8 cellular contexts compared by ENCODE assay signal in the genomic region with DNA sequence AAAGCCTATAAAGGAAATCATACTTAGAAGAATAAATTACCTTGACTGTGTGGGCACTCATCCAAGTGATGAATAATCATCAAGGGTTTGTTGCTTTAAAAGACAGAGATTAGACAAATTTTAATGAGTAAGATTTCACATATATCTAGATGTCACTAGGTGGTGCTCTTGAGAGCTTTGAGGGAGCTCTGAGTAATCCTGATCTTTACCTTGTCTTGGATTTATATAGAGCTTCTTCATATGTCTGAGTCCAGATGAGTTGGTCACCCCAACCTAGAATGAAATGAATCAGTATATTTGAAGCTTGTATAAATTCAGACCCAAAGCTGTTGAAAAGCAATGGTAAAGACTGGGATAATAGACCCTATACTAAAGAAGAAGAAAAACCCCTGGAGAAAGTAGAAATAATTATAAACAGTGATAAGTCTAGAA. TPM values are rescaled to one million over a fixed set of nuclear protein-coding genes. Genes with fewer than 3 reads are reported as not detected.
A peak's percentile ranks its signal among the peaks of the same experiment; 100 is the strongest.
DNase-seq lines count a peak whose midpoint lies in the region; ATAC-seq and TF ChIP-seq lines count a peak whose summit lies in the region.

No MANE protein-coding gene starts in this region.

- TF ChIP-seq CTCF in DND-41 (IDR thresholded peaks at IDR 0.05; ENCODE audit: borderline replicate concordance, extremely low read depth, low read length, poor library complexity, severe bottlenecking) (peak; percentile 62), fibroblast of villous mesenchyme (IDR thresholded peaks at IDR 0.05; ENCODE audit: insufficient read depth, low read depth, low read length) (peak; percentile 62), retinal pigment epithelial cell (conservative IDR thresholded peaks at IDR 0.05; ENCODE audit: low read depth, low read length) (peak; percentile 58)

- DNase-seq in DND-41 (no peak), NCI-H1092 (lab: John Stamatoyannopoulos, UW) (peak; percentile 21), SKM-1 (lab: John Stamatoyannopoulos, UW; ENCODE audit: unreplicated experiment) (peak; percentile 56), fibroblast of villous mesenchyme (ENCODE audit: low read depth) (peak; percentile 68), retinal pigment epithelial cell (ENCODE audit: low read depth) (no peak), ureter (ENCODE audit: low spot score) (no peak)
- DNase-seq in stimulated activated naive CD4-positive, alpha-beta T cell (lab: John Stamatoyannopoulos, UW): no peak

- no peaks in the 10 kb centered on the region for H3K9me3 ChIP-seq in DND-41 (ENCODE audit: insufficient read depth, low read length, severe bottlenecking)

- H3K27ac ChIP-seq in DND-41 (ENCODE audit: low read length): no peak overlapping the region

- no peaks in the 10 kb centered on the region for H3K4me1 ChIP-seq in DND-41 (ENCODE audit: insufficient read depth, low read length)

- H3K36me3 ChIP-seq in DND-41 (ENCODE audit: insufficient read depth, low read length): no peaks in the 10 kb centered on the region

- H3K4me3 ChIP-seq in DND-41 (ENCODE audit: low read depth in 1 of 2, low read length in 2 of 2): no peak overlapping the region
- no peak overlapping the region for H3K4me3 ChIP-seq in fibroblast of villous mesenchyme (ENCODE audit: low read depth, low read length)
- no peak overlapping the region for H3K4me3 ChIP-seq in retinal pigment epithelial cell (ENCODE audit: low read length)

- no peak overlapping the region for H3K9ac ChIP-seq in DND-41 (ENCODE audit: low read depth, low read length)

- no peaks in the 10 kb centered on the region for H3K27me3 ChIP-seq in DND-41 (ENCODE audit: insufficient read depth, low read length, poor library complexity)

- no peak overlapping the region for H2AFZ ChIP-seq in DND-41 (ENCODE audit: low read depth, low read length)

- peak; percentile 80 for ATAC-seq in DND-41 (ENCODE audit: insufficient read depth, low read depth)
- ATAC-seq in GM21576 (IDR thresholded peaks at IDR 0.05; ENCODE audit: unreplicated experiment): peak; percentile 62

- H3K79me2 ChIP-seq in DND-41 (ENCODE audit: insufficient read depth, low read length): no peaks in the 10 kb centered on the region

- no peak overlapping the region for H3K4me2 ChIP-seq in DND-41 (ENCODE audit: insufficient read depth, low read length)

- no peaks in the 10 kb centered on the region for H4K20me1 ChIP-seq in DND-41 (ENCODE audit: insufficient read depth, low read length)

RNA-seq across cellular contexts. Expression of gene AGR2, which starts 3.7 kb away (rescaled TPM):
- total RNA-seq in fibroblast of villous mesenchyme (not detected in 2 replicates), ureter (216 TPM)

RNA-seq across cellular contexts. Expression of gene TSPAN13, which starts 47.6 kb away (rescaled TPM):
- 8.7 and 10.8 TPM in 2 replicates for total RNA-seq in fibroblast of villous mesenchyme
- total RNA-seq in ureter: 50.2 TPM

Comparison
In these comparisons a context has a peak if more than half of its experiments do, and no peak if none do; other contexts are left out.
1. DNase-seq: peak in NCI-H1092 (single experiment), SKM-1 (single experiment) and fibroblast of villous mesenchyme (single experiment); none in DND-41 (single experiment), retinal pigment epithelial cell (single experiment), stimulated activated naive CD4-positive, alpha-beta T cell (0 of 6) and ureter (single experiment).
2. RNA of gene AGR2, which starts 3.7 kb away (total RNA-seq): 216 TPM in ureter (single experiment); not detected in fibroblast of villous mesenchyme; every median in the first group is over 100 times any median in the second.
3. Peak in every context shown above with its lines, with median percentiles within 50 percentile points of each other: CTCF ChIP-seq.